In genomic region chr14:22483863-22484593, GRCh38 we compare ENCODE assay signal across 11 cellular contexts.
DNase-seq lines count a peak whose midpoint lies in the region; ATAC-seq and TF ChIP-seq lines count a peak whose summit lies in the region.
"Had no signal": no experiment of that assay in that cellular context is flagged by ENCODE, and none has a peak within 500 bp of the region (broad histone marks: within the 10 kb centered on the region; RNA-seq: fewer than 3 reads in every experiment).

No MANE protein-coding gene starts in this region.

- POLR2A ChIA-PET in OCI-LY7 (lab: Charles Lee) = interaction anchor here (0.9 to 1.5 kb wide), 7 partner anchors 8 to 80 kb away, joined by 3 to 6 read pairs (median 4); no protein-coding TSS in a partner anchor

- intact Hi-C loops in OCI-LY7 (cut with micrococcal nuclease; ENCODE audit: unreplicated experiment) = no loop called here

- BruUV-seq in OCI-LY7 (replicated peaks; lab: Mats Ljungman, UMichigan) = no TSS peak

- no peaks in the 10 kb centered on the region for H3K36me3 ChIP-seq in OCI-LY7 (ENCODE audit: insufficient read depth, low read length)

- peak overlapping the region; percentile 68 for H3K4me2 ChIP-seq in OCI-LY7 (ENCODE audit: low read length)

- no peaks in the 10 kb centered on the region for H3K9me3 Mint-ChIP-seq in stimulated activated naive B cell treated with anti-CD40 and anti-IgM and Interleukin-4, amounts not matched to agents 10 μg/mL and 1 μg/mL and 100 μg/mL, for 72 hours

- H3K27ac ChIP-seq in OCI-LY7 (ENCODE audit: low read depth, low read length, poor library complexity, severe bottlenecking) = peak overlapping the region; percentile 61

- peaks cover 5% of the 10 kb centered on the region; the same call in 1 of the 2 replicates for H3K79me2 ChIP-seq in OCI-LY7 (ENCODE audit: insufficient read depth, low read depth, low read length)

- CTCF ChIA-PET in OCI-LY7 (lab: Charles Lee; ENCODE audit: unreplicated experiment) = interaction anchor here (0.6 to 1.5 kb wide), 3 partner anchors 72 to 964 kb away, joined by 3 to 6 read pairs (median 3); no protein-coding TSS in a partner anchor

- H3K4me1 Mint-ChIP-seq in stimulated activated naive B cell treated with anti-CD40 and anti-IgM and Interleukin-4, amounts not matched to agents 10 μg/mL and 1 μg/mL and 100 μg/mL, for 72 hours = peaks cover 53 to 97% of the 10 kb centered on the region in 2 donors

- peak overlapping the region; percentile 70; the same call in 1 of the 2 replicates for H2AFZ ChIP-seq in OCI-LY7 (ENCODE audit: low read length)

- no peaks in the 10 kb centered on the region for H4K20me1 ChIP-seq in OCI-LY7 (ENCODE audit: insufficient read depth, low read length)

- H3K4me3 Mint-ChIP-seq in stimulated activated naive B cell treated with anti-CD40 and anti-IgM and Interleukin-4, amounts not matched to agents 10 μg/mL and 1 μg/mL and 100 μg/mL, for 72 hours = peak overlapping the region; percentile 52 to 65

- peak; percentile 10 to 34 for ATAC-seq in activated CD4-positive, CD25-positive, alpha-beta regulatory T cell treated with anti-CD3 and anti-CD28 coated beads, Interleukin-2, amount 50 U/mL, for 24 hours
- no peak for ATAC-seq in stimulated activated naive B cell treated with anti-CD40 and anti-IgM and Interleukin-4, amounts not matched to agents 10 μg/mL and 1 μg/mL and 100 μg/mL, for 72 hours (replicated peaks)
- no peak for ATAC-seq in GM21619 (IDR thresholded peaks at IDR 0.05; ENCODE audit: unreplicated experiment)
- ATAC-seq: esophagus mucosa had no signal

- no peaks in the 10 kb centered on the region for H3K9me2 ChIP-seq in OCI-LY7 (ENCODE audit: insufficient read depth, low read length)

- no peaks in the 10 kb centered on the region for H3K27me3 Mint-ChIP-seq in stimulated activated naive B cell treated with anti-CD40 and anti-IgM and Interleukin-4, amounts not matched to agents 10 μg/mL and 1 μg/mL and 100 μg/mL, for 72 hours

- H3K27ac Mint-ChIP-seq in stimulated activated naive B cell treated with anti-CD40 and anti-IgM and Interleukin-4, amounts not matched to agents 10 μg/mL and 1 μg/mL and 100 μg/mL, for 72 hours = peak overlapping the region; percentile 73

- peaks cover 0 to 14% of the 10 kb centered on the region in 2 donors for H3K36me3 Mint-ChIP-seq in stimulated activated naive B cell treated with anti-CD40 and anti-IgM and Interleukin-4, amounts not matched to agents 10 μg/mL and 1 μg/mL and 100 μg/mL, for 72 hours

- TF ChIP-seq CTCF in OCI-LY7 (conservative IDR thresholded peaks at IDR 0.05; ENCODE audit: low read length) (no peak), fibroblast of mammary gland (conservative IDR thresholded peaks at IDR 0.05; ENCODE audit: control insufficient read depth, insufficient read depth, low read depth, low read length) (no peak)

- peaks cover 100% of the 10 kb centered on the region for H3K4me1 ChIP-seq in OCI-LY7 (ENCODE audit: insufficient read depth, low read length, poor library complexity, severe bottlenecking)

- H3K4me3 ChIP-seq in OCI-LY7 (ENCODE audit: low read depth, low read length, poor library complexity, severe bottlenecking) = peak overlapping the region; percentile 40
- no peak overlapping the region for H3K4me3 ChIP-seq in fibroblast of mammary gland (ENCODE audit: control insufficient read depth, low read depth, low read length)

- no peak for DNase-seq in activated CD4-positive, CD25-positive, alpha-beta regulatory T cell treated with anti-CD3 and anti-CD28 coated beads, Interleukin-2, amount 50 U/mL, for 72 hours
- DNase-seq in OCI-LY7 (ENCODE audit: low spot score) (no peak), fibroblast of mammary gland (ENCODE audit: low read depth) (peak; percentile 18), foreskin melanocyte (no peak), NCI-H1092 treated with DMSO at 0.1 percent for 48 hours (lab: John Stamatoyannopoulos, UW) (no peak)
- DNase-seq in stimulated activated naive B cell treated with anti-CD40 and anti-IgM and Interleukin-4, amounts not matched to agents 10 μg/mL and 1 μg/mL and 100 μg/mL, for 72 hours = no peak
- DNase-seq: GDM1, NCI-H446 treated with DMSO at 0.1 percent for 48 hours had no signal

- no peaks in the 10 kb centered on the region for H3K9me3 ChIP-seq in OCI-LY7 (ENCODE audit: low read length)

Comparison
In these comparisons a context has a peak if more than half of its experiments do, and no peak if none do; other contexts are left out.
1. ATAC-seq: peak in activated CD4-positive, CD25-positive, alpha-beta regulatory T cell treated with anti-CD3 and anti-CD28 coated beads, Interleukin-2, amount 50 U/mL, for 24 hours (2 of 2); none in stimulated activated naive B cell treated with anti-CD40 and anti-IgM and Interleukin-4, amounts not matched to agents 10 μg/mL and 1 μg/mL and 100 μg/mL, for 72 hours (0 of 2) and GM21619 (single experiment).